ENCODE assay signal across 25 cellular contexts in genomic region chr18:22840606-22841144, GRCh38.
DNase-seq lines count a peak whose midpoint lies in the region; ATAC-seq and TF ChIP-seq lines count a peak whose summit lies in the region.
"Had no signal": no experiment of that assay in that cellular context is flagged by ENCODE, and none has a peak within 500 bp of the region (broad histone marks: within the 10 kb centered on the region; RNA-seq: fewer than 3 reads in every experiment).

No MANE protein-coding gene starts in this region.

- intact Hi-C loops in left ventricle myocardium superior (cut with micrococcal nuclease) (loop anchor here (10.0 kb wide), 1 partner anchor 144 kb away; no protein-coding TSS in a partner anchor), right cardiac atrium (cut with DNase I) (no loop called here), left lung (cut with DNase I) (no loop called here)

- H3K9ac ChIP-seq in GM23248 = no peak overlapping the region

- whole genome bisulfite sequencing in right cardiac atrium = 70% methylated on average over 3 of the region's 3 CpGs
- 19 to 25% methylated on average over 3 of the region's 3 CpGs for WGBS in GM23248 (ENCODE audit: low coverage in 1 of 2, low lambda C conversion rate in 2 of 2, missing lambda C conversion rate in 2 of 2), 2 experiments

- H3K4me1 ChIP-seq in right cardiac atrium (ENCODE audit: control insufficient read depth, insufficient read depth, low read length) (no peaks in the 10 kb centered on the region), GM23248 (ENCODE audit: insufficient read depth) (peaks cover 51% of the 10 kb centered on the region), SJCRH30 (peaks cover 3% of the 10 kb centered on the region; the same call in 1 of the 2 replicates), left lung (no peaks in the 10 kb centered on the region)
- H3K4me1 ChIP-seq: tibial nerve had no signal

- H3K27me3 ChIP-seq in right cardiac atrium (ENCODE audit: control insufficient read depth, insufficient read depth) = no peaks in the 10 kb centered on the region
- H3K27me3 ChIP-seq in GM23248 (replicated peaks; ENCODE audit: insufficient read depth) = no peaks in the 10 kb centered on the region
- H3K27me3 ChIP-seq in SJCRH30 = no peaks in the 10 kb centered on the region
- no peaks in the 10 kb centered on the region for H3K27me3 ChIP-seq in left lung
- H3K27me3 ChIP-seq: ovary, tibial nerve had no signal

- H3K27ac ChIP-seq in right cardiac atrium (ENCODE audit: low read length) = no peak overlapping the region
- no peak overlapping the region; the same call in 1 of the 2 replicates for H3K27ac ChIP-seq in GM23248
- peak overlapping the region; percentile 30; the same call in 1 of the 2 replicates for H3K27ac ChIP-seq in SJCRH30
- H3K27ac ChIP-seq in left lung = no peak overlapping the region
- H3K27ac ChIP-seq: dorsolateral prefrontal cortex, ovary, PC-9, tibial nerve had no signal

- peak overlapping the region; percentile 18; the same call in 1 of the 2 replicates for H2AFZ ChIP-seq in GM23248
- H2AFZ ChIP-seq: PC-9 had no signal

- DNase-seq in left ventricle myocardium superior (no peak), right cardiac atrium (no peak), GM23248 (peak; percentile 64), SJCRH30 (peak; percentile 11 to 30), left lung (no peak), C1 segment of cervical spinal cord (lab: John Stamatoyannopoulos, UW) (no peak), NCI-H345 (lab: John Stamatoyannopoulos, UW) (no peak)
- no peak for DNase-seq in activated CD8-positive, alpha-beta memory T cell treated with anti-CD3 and anti-CD28 coated beads for 24 hours
- DNase-seq: activated CD4-positive, alpha-beta T cell treated with anti-CD3 and anti-CD28 coated beads, Interleukin-2, amount 50 U/mL, for 48 hours; activated CD8-positive, alpha-beta memory T cell treated with anti-CD3 and anti-CD28 coated beads, Interleukin-2, amount 50 U/mL, for 4 hours; activated naive CD4-positive, alpha-beta T cell treated with Interleukin-2 at 50 U/mL for 16 hours; dorsolateral prefrontal cortex; esophagus squamous epithelium; H9; immature natural killer cell; left colon; NCI-H1048; NCI-H1694; NCI-H446; ovary; PC-9; SHP77 had no signal

- no peaks in the 10 kb centered on the region for H3K79me2 ChIP-seq in GM23248 (ENCODE audit: insufficient read depth)

- H3K9me3 ChIP-seq in right cardiac atrium (ENCODE audit: control insufficient read depth, low read length) (no peaks in the 10 kb centered on the region), GM23248 (ENCODE audit: low read depth) (no peaks in the 10 kb centered on the region), SJCRH30 (replicated peaks) (no peaks in the 10 kb centered on the region), left lung (no peaks in the 10 kb centered on the region)
- H3K9me3 ChIP-seq: esophagus squamous epithelium, ovary, tibial nerve had no signal

- H3K4me2 ChIP-seq in GM23248 (ENCODE audit: unreplicated experiment) = peak overlapping the region; percentile 8
- H3K4me2 ChIP-seq: PC-9 had no signal

- H3F3A ChIP-seq in GM23248 (ENCODE audit: insufficient read depth) = peaks cover 21% of the 10 kb centered on the region

- no peaks in the 10 kb centered on the region for H3K9me2 ChIP-seq in GM23248 (ENCODE audit: insufficient read depth)

- H3K4me3 ChIP-seq in right cardiac atrium (ENCODE audit: low read length) = no peak overlapping the region
- no peak overlapping the region for H3K4me3 ChIP-seq in GM23248
- no peak overlapping the region for H3K4me3 ChIP-seq in SJCRH30
- no peak overlapping the region for H3K4me3 ChIP-seq in left lung
- H3K4me3 ChIP-seq: dorsolateral prefrontal cortex, esophagus squamous epithelium, ovary, PC-9, tibial nerve had no signal

- TF ChIP-seq CTCF in left lung (IDR thresholded peaks at IDR 0.05) = no peak

- H4K20me1 ChIP-seq in GM23248 (ENCODE audit: insufficient read depth) = no peaks in the 10 kb centered on the region

- no peaks in the 10 kb centered on the region for H3K36me3 ChIP-seq in GM23248 (ENCODE audit: low read depth)
- no peaks in the 10 kb centered on the region for H3K36me3 ChIP-seq in SJCRH30
- H3K36me3 ChIP-seq in left lung = no peaks in the 10 kb centered on the region
- H3K36me3 ChIP-seq: esophagus squamous epithelium, ovary, tibial nerve had no signal

- ATAC-seq in left ventricle myocardium superior = peak; percentile 56
- ATAC-seq in right cardiac atrium = no peak
- ATAC-seq in left lung = no peak
- ATAC-seq: activated CD4-positive, CD25-positive, alpha-beta regulatory T cell treated with anti-CD3 and anti-CD28 coated beads, Interleukin-2, amount 50 U/mL, for 24 hours; left colon; stimulated activated effector memory CD8-positive, alpha-beta T cell treated with anti-CD3 and anti-CD28 coated beads, Interleukin-12 subunit alpha, Interleukin-12 subunit beta, amount 100 ng/mL, for 72 hours had no signal

- in situ Hi-C loops in GM23248 (cut with MboI) = no loop called here

Comparison
In these comparisons a context has a peak if more than half of its experiments do, and no peak if none do; other contexts are left out.
1. DNase-seq: peak in GM23248 (single experiment) and SJCRH30 (2 of 2); none in left ventricle myocardium superior (single experiment), right cardiac atrium (0 of 3), left lung (0 of 2), C1 segment of cervical spinal cord (0 of 14), activated CD8-positive, alpha-beta memory T cell treated with anti-CD3 and anti-CD28 coated beads for 24 hours (single experiment) and NCI-H345 (single experiment).